Comparison of ENCODE assay signal across 20 cellular contexts in genomic region chr4:185560316-185560715, GRCh38. TPM values are rescaled to one million over a fixed set of nuclear protein-coding genes. Genes with fewer than 3 reads are reported as not detected.
DNase-seq lines count a peak whose midpoint lies in the region; ATAC-seq and TF ChIP-seq lines count a peak whose summit lies in the region.
"Had no signal": no experiment of that assay in that cellular context is flagged by ENCODE, and none has a peak within 500 bp of the region (broad histone marks: within the 10 kb centered on the region; RNA-seq: fewer than 3 reads in every experiment).

No MANE protein-coding gene starts in this region.

- H3K27ac ChIP-seq in GM23248 (no peak overlapping the region), SJSA1 (peak overlapping the region; percentile 84), SK-N-SH (ENCODE audit: low read depth in 2 of 2, low read length in 1 of 2) (no peak overlapping the region)

- no peaks in the 10 kb centered on the region for H3K27me3 Mint-ChIP-seq in progenitor cell of endocrine pancreas
- peaks cover 57% of the 10 kb centered on the region for H3K27me3 Mint-ChIP-seq in activated T-cell treated with anti-CD3 and anti-CD28 coated beads, Interleukin-2, amount 50 U/mL, for 4 hours (ENCODE audit: low read depth)

- ATAC-seq in esophagus mucosa, result peak; percentile 22
- no peak for ATAC-seq in activated T-cell treated with anti-CD3 and anti-CD28 coated beads, Interleukin-2, amount 50 U/mL, for 4 hours
- ATAC-seq: natural killer cell, Right ventricle myocardium inferior had no signal

- H3K4me1 ChIP-seq in GM23248 (ENCODE audit: insufficient read depth), result no peaks in the 10 kb centered on the region
- H3K4me1 ChIP-seq in SJSA1 (replicated peaks), result peaks cover 19% of the 10 kb centered on the region
- H3K4me1 ChIP-seq in SK-N-SH (ENCODE audit: control insufficient read depth in 1 of 2, insufficient read depth in 2 of 2, low read depth in 1 of 2, low read length in 1 of 2), result no peaks in the 10 kb centered on the region; a peak in 1 of 4 replicates

- H3K9me3 ChIP-seq in GM23248 (ENCODE audit: low read depth) (no peaks in the 10 kb centered on the region), SJSA1 (replicated peaks) (no peaks in the 10 kb centered on the region), SK-N-SH (no peaks in the 10 kb centered on the region; the same call in 1 of the 2 replicates)

- peaks cover 8% of the 10 kb centered on the region for H3K4me1 Mint-ChIP-seq in progenitor cell of endocrine pancreas (ENCODE audit: low read depth)
- H3K4me1 Mint-ChIP-seq in activated T-cell treated with anti-CD3 and anti-CD28 coated beads, Interleukin-2, amount 50 U/mL, for 4 hours (ENCODE audit: low read depth), result no peaks in the 10 kb centered on the region
- H3K4me1 Mint-ChIP-seq: CD14-positive monocyte, memory B cell, natural killer cell had no signal

- in situ Hi-C loops in GM23248 (cut with MboI), result no loop called here

- DNase-seq in GM23248 (no peak), SJSA1 (ENCODE audit: low read depth in 1 of 2, low spot score in 2 of 2) (no peak), progenitor cell of endocrine pancreas (ENCODE audit: low spot score, unreplicated experiment) (no peak), SK-N-SH (no peak), NCI-H1694 (lab: John Stamatoyannopoulos, UW) (no peak), HuH-7 (ENCODE audit: low spot score) (no peak)
- no peak for DNase-seq in activated T-cell treated with anti-CD3 and anti-CD28 coated beads, Interleukin-2, amount 50 U/mL, for 4 hours
- DNase-seq: activated CD4-positive, alpha-beta T cell treated with anti-CD3 and anti-CD28 coated beads, Interleukin-2, amount 50 U/mL, for 1 hour; activated gamma-delta T cell treated with Interleukin-2 at 50 U/mL for 16 hours; DMS 273 treated with DMSO at 0.1 percent for 48 hours; effector memory CD4-positive, alpha-beta T cell; natural killer cell; NCI-H1048; NCI-H2081; stimulated activated CD8-positive, alpha-beta memory T cell treated with anti-CD3 and anti-CD28 coated beads, Interleukin-4, amount 100 ng/mL, for 48 hours had no signal

- H4K20me1 ChIP-seq in GM23248 (ENCODE audit: insufficient read depth), result no peaks in the 10 kb centered on the region
- no peaks in the 10 kb centered on the region for H4K20me1 ChIP-seq in SK-N-SH (ENCODE audit: insufficient read depth)

- peaks cover 3% of the 10 kb centered on the region for H3K36me3 Mint-ChIP-seq in progenitor cell of endocrine pancreas (ENCODE audit: insufficient read depth)
- H3K36me3 Mint-ChIP-seq in activated T-cell treated with anti-CD3 and anti-CD28 coated beads, Interleukin-2, amount 50 U/mL, for 4 hours (ENCODE audit: insufficient read depth), result no peaks in the 10 kb centered on the region
- H3K36me3 Mint-ChIP-seq: CD14-positive monocyte, natural killer cell had no signal

- H3K9ac ChIP-seq in GM23248 (no peak overlapping the region), SK-N-SH (no peak overlapping the region)

- H3K27ac Mint-ChIP-seq in progenitor cell of endocrine pancreas, result peak overlapping the region; percentile 93
- H3K27ac Mint-ChIP-seq: memory B cell, natural killer cell had no signal

- 77 to 82% methylated on average over 5 of the region's 5 CpGs for WGBS in GM23248 (ENCODE audit: low coverage in 1 of 2, low lambda C conversion rate in 2 of 2, missing lambda C conversion rate in 2 of 2), 2 experiments
- 78% methylated on average over 4 of the region's 5 CpGs for WGBS in SK-N-SH (ENCODE audit: low lambda C conversion rate)

- H3F3A ChIP-seq in GM23248 (ENCODE audit: insufficient read depth), result no peaks in the 10 kb centered on the region
- H3F3A ChIP-seq in SK-N-SH (replicated peaks; ENCODE audit: insufficient read depth), result no peaks in the 10 kb centered on the region

- H3K36me3 ChIP-seq in GM23248 (ENCODE audit: low read depth), result no peaks in the 10 kb centered on the region
- H3K36me3 ChIP-seq in SJSA1, result no peaks in the 10 kb centered on the region
- H3K36me3 ChIP-seq in SK-N-SH (replicated peaks in 1 of 2; ENCODE audit: control insufficient read depth in 1 of 2, insufficient read depth in 2 of 2, low read length in 1 of 2), result no peaks in the 10 kb centered on the region

- CTCF ChIA-PET in SK-N-SH (lab: Yijun Ruan, JAX), result no interaction called here

- H3K4me3 Mint-ChIP-seq in progenitor cell of endocrine pancreas (ENCODE audit: low read depth), result no peak overlapping the region
- no peak overlapping the region for H3K4me3 Mint-ChIP-seq in activated T-cell treated with anti-CD3 and anti-CD28 coated beads, Interleukin-2, amount 50 U/mL, for 4 hours
- H3K4me3 Mint-ChIP-seq: CD14-positive monocyte, memory B cell, natural killer cell had no signal

- TF ChIP-seq RAD21 in SK-N-SH (IDR thresholded peaks at IDR 0.05; ENCODE audit: low read length), result no peak

- POLR2A ChIA-PET in SK-N-SH (lab: Yijun Ruan, JAX), result no interaction called here

- H2AFZ ChIP-seq in GM23248 (peak overlapping the region; percentile 53), SK-N-SH (ENCODE audit: low read depth) (no peak overlapping the region)

- peaks cover 35% of the 10 kb centered on the region for H3K9me3 Mint-ChIP-seq in progenitor cell of endocrine pancreas (ENCODE audit: low read depth)
- H3K9me3 Mint-ChIP-seq in activated T-cell treated with anti-CD3 and anti-CD28 coated beads, Interleukin-2, amount 50 U/mL, for 4 hours, result no peaks in the 10 kb centered on the region
- H3K9me3 Mint-ChIP-seq: natural killer cell had no signal

- H3K4me2 ChIP-seq in GM23248 (ENCODE audit: unreplicated experiment) (no peak overlapping the region), SK-N-SH (no peak overlapping the region)

- no peak for TF ChIP-seq CTCF in progenitor cell of endocrine pancreas (IDR thresholded peaks at IDR 0.05; ENCODE audit: unreplicated experiment)
- TF ChIP-seq CTCF in SK-N-SH (IDR thresholded peaks at IDR 0.05), result no peak

- no peak for TF ChIP-seq EP300 in SK-N-SH (IDR thresholded peaks at IDR 0.05; ENCODE audit: borderline replicate concordance in 1 of 2, low read depth in 1 of 2, low read length in 1 of 2)

- no peaks in the 10 kb centered on the region for H3K27me3 ChIP-seq in GM23248 (replicated peaks; ENCODE audit: insufficient read depth)
- H3K27me3 ChIP-seq in SJSA1 (replicated peaks), result no peaks in the 10 kb centered on the region; the same call in 1 of the 2 replicates
- no peaks in the 10 kb centered on the region for H3K27me3 ChIP-seq in SK-N-SH (ENCODE audit: insufficient read depth)

- H3K4me3 ChIP-seq in GM23248, result no peak overlapping the region
- no peak overlapping the region for H3K4me3 ChIP-seq in SJSA1
- no peak overlapping the region for H3K4me3 ChIP-seq in SK-N-SH (ENCODE audit: low read depth in 2 of 2, low read length in 1 of 2)

- no peaks in the 10 kb centered on the region for H3K79me2 ChIP-seq in GM23248 (ENCODE audit: insufficient read depth)
- no peaks in the 10 kb centered on the region for H3K79me2 ChIP-seq in SK-N-SH (ENCODE audit: insufficient read depth)

- H3K9me2 ChIP-seq in GM23248 (ENCODE audit: insufficient read depth), result no peaks in the 10 kb centered on the region
- no peaks in the 10 kb centered on the region for H3K9me2 ChIP-seq in SK-N-SH

TF ChIP-seq in SK-N-SH, 30 proteins besides CTCF, POLR2A, EP300 and RAD21:
- no peak for TF ChIP-seq TAF1 (IDR thresholded peaks at IDR 0.05; ENCODE audit: borderline replicate concordance, low read depth, low read length)
- TF ChIP-seq NRF1 (IDR thresholded peaks at IDR 0.05; ENCODE audit: low read depth, low read length), result no peak
TF ChIP-seq in SK-N-SH: peak in this region for 0.

RNA-seq across cellular contexts. Expression of gene PDLIM3, which starts 25.0 kb away (rescaled TPM):
- total RNA-seq in GM23248 (2014; rRNA removed; shearing (Covaris generic)), result 0.25 TPM in 1 of 2 replicates, not detected in the other
- polyA plus RNA-seq in GM23248 (2016; fragmentation: Nextera tagmentation; extraction: Ambion mirVana), result 0.51 and 0.69 TPM in 2 replicates
- 87.3 and 157 TPM in 2 replicates for total RNA-seq in SJSA1 (2014; rRNA removed; shearing (Covaris generic))
- 6.4 TPM for total RNA-seq in esophagus mucosa
- total RNA-seq in progenitor cell of endocrine pancreas, result 3.2 and 3.8 TPM in 2 replicates
- polyA plus RNA-seq in SK-N-SH (2012; rRNA removed), result 0.08 and 0.58 TPM in 2 replicates
- 0.17 and 0.24 TPM in 2 replicates for polyA plus RNA-seq in SK-N-SH (2012; cell fraction: cytosol; rRNA removed)
- polyA plus RNA-seq in SK-N-SH (2012; cell fraction: nucleus; rRNA removed), result 0.23 and 0.47 TPM in 2 replicates
- total RNA-seq in activated T-cell treated with anti-CD3 and anti-CD28 coated beads, Interleukin-2, amount 50 U/mL, for 4 hours, result not detected
- total RNA-seq: natural killer cell; T-helper 1 cell treated with Interleukin-12 subunit alpha and Interleukin-12 subunit beta and Interleukin-4 antibody, amounts not matched to agents 30 ng/mL and 1 ng/mL, for 36 hours had no signal
- polyA plus RNA-seq: CD14-positive monocyte had no signal

Comparison
In these comparisons a context has a peak if more than half of its experiments do, and no peak if none do; other contexts are left out.
1. RNA of gene PDLIM3, which starts 25.0 kb away (total RNA-seq): 87.3 to 157 TPM in SJSA1; 6.4 TPM in esophagus mucosa (single experiment), 3.2 to 3.8 TPM in progenitor cell of endocrine pancreas, 0.25 TPM in GM23248 and not detected in activated T-cell treated with anti-CD3 and anti-CD28 coated beads, Interleukin-2, amount 50 U/mL, for 4 hours; every median in the first group is over 10 times any median in the second.